Comparison of ENCODE assay signal across 8 cellular contexts in the genomic region with DNA sequence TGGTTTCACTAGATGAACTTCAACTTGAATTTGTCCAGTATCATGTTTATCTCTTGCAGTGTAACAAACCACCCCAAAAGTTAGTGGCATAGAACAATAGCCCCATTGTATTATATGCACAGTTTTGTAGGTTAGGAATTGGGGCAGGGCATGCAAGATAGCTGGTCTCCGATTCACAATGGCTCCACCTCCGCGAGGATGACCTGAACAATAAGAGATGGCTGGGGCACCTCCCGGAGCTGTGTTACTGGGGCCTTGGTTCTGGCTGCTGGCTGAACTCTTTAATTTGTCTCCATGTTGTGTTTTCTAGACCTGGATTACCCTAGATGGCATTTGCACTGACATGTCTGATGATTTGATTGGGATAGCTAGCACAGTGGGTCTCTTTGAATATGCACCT.
"Had no signal": no experiment of that assay in that cellular context is flagged by ENCODE, and none has a peak within 500 bp of the region (broad histone marks: within the 10 kb centered on the region; RNA-seq: fewer than 3 reads in every experiment).

No MANE protein-coding gene starts in this region.

- H3K27ac ChIP-seq: GM23248 had no signal

- H3K4me2 ChIP-seq: GM23338 had no signal

- H3K9ac ChIP-seq: GM23248 had no signal

- H3K9me3 ChIP-seq: HAP-1 had no signal

- H3K36me3 ChIP-seq: HAP-1 had no signal

- DNase-seq: GM23248, GOT3, H7, H9, HCEC 1CT, HFFc6 had no signal

- H2AFZ ChIP-seq: GM23248, GM23338 had no signal

- H3K4me3 ChIP-seq: GM23248, GM23338, HAP-1 had no signal
